In genomic region chr2:105252271-105252670, GRCh38 we compare ENCODE assay signal across 28 cellular contexts. TPM values are rescaled to one million over a fixed set of nuclear protein-coding genes. Genes with fewer than 3 reads are reported as not detected.
"Had no signal": no experiment of that assay in that cellular context is flagged by ENCODE, and none has a peak within 500 bp of the region (broad histone marks: within the 10 kb centered on the region; RNA-seq: fewer than 3 reads in every experiment).

No MANE protein-coding gene starts in this region.

- H3K27ac ChIP-seq: breast epithelium, coronary artery, esophagus squamous epithelium, gastrocnemius medialis, heart left ventricle, neutrophil, ovary, prostate gland, spleen, testis, upper lobe of left lung, VCaP had no signal

- H3K27me3 ChIP-seq: breast epithelium, esophagus squamous epithelium, gastrocnemius medialis, heart left ventricle, neutrophil, ovary, spleen, testis, upper lobe of left lung had no signal

- H3K9me3 ChIP-seq: breast epithelium, esophagus squamous epithelium, gastrocnemius medialis, heart left ventricle, neutrophil, ovary, prostate gland, spleen, testis, upper lobe of left lung had no signal

- FAIRE-seq: kidney had no signal

- ATAC-seq: activated CD8-positive, alpha-beta T cell treated with anti-CD3 and anti-CD28 coated beads for 36 hours; gastrocnemius medialis; heart left ventricle; left lobe of liver; natural killer cell had no signal

- H3K27me3 Mint-ChIP-seq: activated CD4-positive, alpha-beta T cell treated with anti-CD3 and anti-CD28 coated beads, Interleukin-2, amount 10 ng/mL, durations not matched to agents 7 days and 5 days; activated CD8-positive, alpha-beta T cell treated with anti-CD3 and anti-CD28 coated beads for 36 hours; central memory CD8-positive, alpha-beta T cell had no signal

- H3K36me3 ChIP-seq: breast epithelium, esophagus squamous epithelium, gastrocnemius medialis, heart left ventricle, neutrophil, ovary, prostate gland, spleen, upper lobe of left lung had no signal

- H3K4me3 ChIP-seq: breast epithelium, coronary artery, esophagus squamous epithelium, gastrocnemius medialis, heart left ventricle, ovary, prostate gland, spleen, testis, upper lobe of left lung had no signal

- DNase-seq: activated CD4-positive, alpha-beta T cell treated with anti-CD3 and anti-CD28 coated beads, Interleukin-2, amount 10 ng/mL, durations not matched to agents 7 days and 5 days; activated CD4-positive, CD25-positive, alpha-beta regulatory T cell treated with anti-CD3 and anti-CD28 coated beads, Interleukin-2, amount 50 U/mL, for 72 hours; activated CD8-positive, alpha-beta T cell treated with anti-CD3 and anti-CD28 coated beads for 36 hours; activated gamma-delta T cell; activated naive CD4-positive, alpha-beta T cell treated with anti-CD3 and anti-CD28 coated beads, Interleukin-2, amount 50 U/mL, for 16 hours; anterior cingulate cortex; esophagus squamous epithelium; gastrocnemius medialis; heart left ventricle; kidney; natural killer cell; ovary; spleen; stimulated activated CD4-positive, alpha-beta T cell treated with anti-CD3 and anti-CD28 coated beads, Interleukin-4, amount 100 ng/mL, for 1 hour; stimulated activated naive CD4-positive, alpha-beta T cell; testis; upper lobe of left lung had no signal

- H3K4me1 Mint-ChIP-seq: activated CD4-positive, alpha-beta T cell treated with anti-CD3 and anti-CD28 coated beads, Interleukin-2, amount 10 ng/mL, durations not matched to agents 7 days and 5 days; central memory CD8-positive, alpha-beta T cell; natural killer cell had no signal

- H3K4me3 Mint-ChIP-seq: activated CD4-positive, alpha-beta T cell treated with anti-CD3 and anti-CD28 coated beads, Interleukin-2, amount 10 ng/mL, durations not matched to agents 7 days and 5 days; activated CD8-positive, alpha-beta T cell treated with anti-CD3 and anti-CD28 coated beads for 36 hours; activated T-helper 1 cell treated with anti-CD3 and anti-CD28 coated beads, Interleukin-12 subunit alpha, Interleukin-12 subunit beta, Interleukin-2, Interleukin-4 antibody, amounts not matched to agents 30 ng/mL and 10 ng/mL and 1 ng/mL, durations not matched to agents 14 hours and 24 hours and 36 hours; central memory CD8-positive, alpha-beta T cell; mesothelial cell of epicardium; natural killer cell had no signal

- H3K27ac Mint-ChIP-seq: activated CD4-positive, alpha-beta T cell treated with anti-CD3 and anti-CD28 coated beads, Interleukin-2, amount 10 ng/mL, durations not matched to agents 7 days and 5 days; activated CD8-positive, alpha-beta T cell treated with anti-CD3 and anti-CD28 coated beads for 36 hours; activated T-helper 1 cell treated with anti-CD3 and anti-CD28 coated beads, Interleukin-12 subunit alpha, Interleukin-12 subunit beta, Interleukin-2, Interleukin-4 antibody, amounts not matched to agents 30 ng/mL and 10 ng/mL and 1 ng/mL, durations not matched to agents 14 hours and 24 hours and 36 hours; mesothelial cell of epicardium; natural killer cell had no signal

- H3K4me1 ChIP-seq: breast epithelium, gastrocnemius medialis, heart left ventricle, prostate gland, upper lobe of left lung had no signal

- H3K36me3 Mint-ChIP-seq: mesothelial cell of epicardium, natural killer cell had no signal

- H3K9me3 Mint-ChIP-seq: activated CD4-positive, alpha-beta T cell treated with anti-CD3 and anti-CD28 coated beads, Interleukin-2, amount 10 ng/mL, durations not matched to agents 7 days and 5 days; activated CD8-positive, alpha-beta T cell treated with anti-CD3 and anti-CD28 coated beads for 36 hours; activated T-helper 1 cell treated with anti-CD3 and anti-CD28 coated beads, Interleukin-12 subunit alpha, Interleukin-12 subunit beta, Interleukin-2, Interleukin-4 antibody, amounts not matched to agents 30 ng/mL and 10 ng/mL and 1 ng/mL, durations not matched to agents 14 hours and 24 hours and 36 hours; central memory CD8-positive, alpha-beta T cell; mesothelial cell of epicardium; natural killer cell had no signal

RNA-seq across cellular contexts. Expression of gene GPR45, which starts 10.7 kb away (rescaled TPM):
- total RNA-seq: activated CD4-positive, alpha-beta T cell treated with anti-CD3 and anti-CD28 coated beads, Interleukin-2, amount 10 ng/mL, durations not matched to agents 7 days and 5 days; activated CD8-positive, alpha-beta T cell treated with anti-CD3 and anti-CD28 coated beads for 36 hours; activated T-helper 1 cell treated with anti-CD3 and anti-CD28 coated beads, Interleukin-12 subunit alpha, Interleukin-12 subunit beta, Interleukin-2, Interleukin-4 antibody, amounts not matched to agents 30 ng/mL and 10 ng/mL and 1 ng/mL, durations not matched to agents 14 hours and 24 hours and 36 hours; breast epithelium; esophagus squamous epithelium; gastrocnemius medialis; heart left ventricle; kidney; left lobe of liver; lung microvascular endothelial cell; mesothelial cell of epicardium; natural killer cell; ovary; prostate gland; spleen; T-helper 2 cell treated with Interferon-gamma antibody and Interleukin-4, amounts not matched to agents 100 ng/mL and 5 ng/mL, for 36 hours; upper lobe of left lung had no signal
